15 cellular contexts compared by ENCODE assay signal in the genomic region with DNA sequence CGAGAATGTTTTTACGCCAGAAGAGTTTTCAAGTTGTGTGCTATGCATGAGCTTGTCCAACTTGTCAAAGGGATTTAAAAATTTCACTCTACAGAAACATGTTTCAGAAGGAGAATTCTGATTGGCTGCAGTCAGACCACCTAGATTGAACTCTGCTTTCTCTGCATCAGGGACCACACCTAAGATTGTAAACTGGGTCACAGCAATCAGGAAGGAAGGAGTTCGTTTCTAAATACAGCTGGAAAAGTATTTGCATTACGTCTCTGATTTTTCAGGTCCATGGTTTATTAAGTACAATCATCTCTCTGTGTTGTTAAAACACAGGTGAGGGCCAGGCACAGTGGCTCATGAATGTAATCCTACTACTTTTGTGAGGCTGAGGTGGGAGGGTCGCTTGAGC. TPM values are rescaled to one million over a fixed set of nuclear protein-coding genes. Genes with fewer than 3 reads are reported as not detected.
DNase-seq lines count a peak whose midpoint lies in the region; ATAC-seq and TF ChIP-seq lines count a peak whose summit lies in the region.
"Had no signal": no experiment of that assay in that cellular context is flagged by ENCODE, and none has a peak within 500 bp of the region (broad histone marks: within the 10 kb centered on the region; RNA-seq: fewer than 3 reads in every experiment).

No MANE protein-coding gene starts in this region.

- H3K36me3 Mint-ChIP-seq in activated naive CD4-positive, alpha-beta T cell treated with anti-CD3 and anti-CD28 coated beads, Interleukin-2, amount 10 ng/mL, durations not matched to agents 7 days and 5 days, result peaks cover 70% of the 10 kb centered on the region
- peaks cover 7% of the 10 kb centered on the region for H3K36me3 Mint-ChIP-seq in activated naive CD8-positive, alpha-beta T cell
- peaks cover 18 to 26% of the 10 kb centered on the region in 2 donors for H3K36me3 Mint-ChIP-seq in naive B cell

- peaks cover 0 to 49% (median 21%) of the 10 kb centered on the region in 4 donors for H3K36me3 ChIP-seq in upper lobe of left lung
- H3K36me3 ChIP-seq: neural progenitor cell had no signal

- CTCF ChIA-PET in activated naive CD4-positive, alpha-beta T cell treated with anti-CD3 and anti-CD28 coated beads, Interleukin-2, amount 10 ng/mL, durations not matched to agents 7 days and 5 days (lab: Charles Lee), result interaction anchor here (1.0 to 1.2 kb wide), 2 partner anchors 18 to 36 kb away, joined by 3 to 6 read pairs; no protein-coding TSS in a partner anchor

- DNase-seq in activated naive CD4-positive, alpha-beta T cell treated with anti-CD3 and anti-CD28 coated beads, Interleukin-2, amount 10 ng/mL, durations not matched to agents 7 days and 5 days, result no peak
- DNase-seq in activated naive CD4-positive, alpha-beta T cell treated with anti-CD3 and anti-CD28 coated beads, Interleukin-2, amount 50 U/mL, for 16 hours, result no peak
- no peak for DNase-seq in naive B cell
- no peak for DNase-seq in upper lobe of left lung
- DNase-seq in T-helper 9 cell, result no peak
- DNase-seq in NCI-H1092 (lab: John Stamatoyannopoulos, UW), result no peak
- no peak for DNase-seq in NCI-H2171 (lab: John Stamatoyannopoulos, UW)
- DNase-seq: amniotic stem cell, NCI-H187 treated with DMSO at 0.1 percent for 48 hours, NCI-H774, sigmoid colon had no signal

- peak overlapping the region; percentile 42 to 97 (median 82) for H3K27ac ChIP-seq in upper lobe of left lung
- H3K27ac ChIP-seq: neural progenitor cell had no signal

- no peak for TF ChIP-seq EP300 in upper lobe of left lung (IDR thresholded peaks at IDR 0.05)

- H3K9me3 Mint-ChIP-seq in activated naive CD4-positive, alpha-beta T cell treated with anti-CD3 and anti-CD28 coated beads, Interleukin-2, amount 10 ng/mL, durations not matched to agents 7 days and 5 days, result no peaks in the 10 kb centered on the region
- H3K9me3 Mint-ChIP-seq in activated naive CD8-positive, alpha-beta T cell (ENCODE audit: low read depth), result no peaks in the 10 kb centered on the region
- H3K9me3 Mint-ChIP-seq in naive B cell, result no peaks in the 10 kb centered on the region
- H3K9me3 Mint-ChIP-seq: neural progenitor cell had no signal

- peaks cover 87% of the 10 kb centered on the region for H3K4me1 Mint-ChIP-seq in activated naive CD4-positive, alpha-beta T cell treated with anti-CD3 and anti-CD28 coated beads, Interleukin-2, amount 10 ng/mL, durations not matched to agents 7 days and 5 days
- peaks cover 88% of the 10 kb centered on the region for H3K4me1 Mint-ChIP-seq in activated naive CD8-positive, alpha-beta T cell (ENCODE audit: low read depth)
- peaks cover 41 to 68% (median 58%) of the 10 kb centered on the region in 3 donors for H3K4me1 Mint-ChIP-seq in naive B cell

- H3K27ac Mint-ChIP-seq in activated naive CD4-positive, alpha-beta T cell treated with anti-CD3 and anti-CD28 coated beads, Interleukin-2, amount 10 ng/mL, durations not matched to agents 7 days and 5 days, result peak overlapping the region; percentile 63
- H3K27ac Mint-ChIP-seq in activated naive CD8-positive, alpha-beta T cell, result peak overlapping the region; percentile 94
- peak overlapping the region in 3 of 6 donors; percentile 14 to 86 (median 47) for H3K27ac Mint-ChIP-seq in naive B cell
- H3K27ac Mint-ChIP-seq: neural progenitor cell had no signal

- no peaks in the 10 kb centered on the region for H3K9me3 ChIP-seq in upper lobe of left lung
- H3K9me3 ChIP-seq: heart left ventricle, sigmoid colon had no signal

- H3K4me1 ChIP-seq in upper lobe of left lung, result peaks cover 57 to 69% (median 67%) of the 10 kb centered on the region in 4 donors

- WGBS in upper lobe of left lung, 2 donors, result 53 to 54% methylated on average over 5 of the region's 5 CpGs

- H3K27me3 ChIP-seq in upper lobe of left lung, result no peaks in the 10 kb centered on the region
- H3K27me3 ChIP-seq: heart left ventricle, neural progenitor cell, sigmoid colon had no signal

- peak overlapping the region in 1 of 4 donors; percentile 73 for H3K4me3 ChIP-seq in upper lobe of left lung
- H3K4me3 ChIP-seq: neural progenitor cell, sigmoid colon had no signal

- no peak for TF ChIP-seq CTCF in upper lobe of left lung (IDR thresholded peaks at IDR 0.05)

- no peak for ATAC-seq in naive B cell (ENCODE audit: low read depth in 2 of 2)
- ATAC-seq in upper lobe of left lung (ENCODE audit: low FRiP score in 2 of 2), result no peak
- ATAC-seq: Right ventricle myocardium inferior had no signal

- no peak for TF ChIP-seq POLR2A in upper lobe of left lung (IDR thresholded peaks at IDR 0.05)

- H3K4me3 Mint-ChIP-seq in activated naive CD4-positive, alpha-beta T cell treated with anti-CD3 and anti-CD28 coated beads, Interleukin-2, amount 10 ng/mL, durations not matched to agents 7 days and 5 days, result peak overlapping the region; percentile 70
- H3K4me3 Mint-ChIP-seq in activated naive CD8-positive, alpha-beta T cell, result peak overlapping the region; percentile 87
- peak overlapping the region in 6 of 8 donors; percentile 6 to 96 (median 50) for H3K4me3 Mint-ChIP-seq in naive B cell
- H3K4me3 Mint-ChIP-seq: neural progenitor cell had no signal

- H3K27me3 Mint-ChIP-seq in activated naive CD4-positive, alpha-beta T cell treated with anti-CD3 and anti-CD28 coated beads, Interleukin-2, amount 10 ng/mL, durations not matched to agents 7 days and 5 days, result no peaks in the 10 kb centered on the region
- H3K27me3 Mint-ChIP-seq in activated naive CD8-positive, alpha-beta T cell, result no peaks in the 10 kb centered on the region
- H3K27me3 Mint-ChIP-seq in naive B cell, result no peaks in the 10 kb centered on the region

RNA-seq across cellular contexts. Expression of a gene that starts 5.7 kb away (rescaled TPM):
- 100 to 1,000 TPM in 1 of 6 donors, 10 to 100 TPM in 5; 57.4 to 104 (median 77.4) TPM for polyA plus RNA-seq in naive B cell (ENCODE audit: low read depth in 6 of 6)
- 10 to 100 TPM; 22.0 to 99.9 (median 78.5) TPM for total RNA-seq in upper lobe of left lung
